1 cellular context compared by ENCODE assay signal in the genomic region with DNA sequence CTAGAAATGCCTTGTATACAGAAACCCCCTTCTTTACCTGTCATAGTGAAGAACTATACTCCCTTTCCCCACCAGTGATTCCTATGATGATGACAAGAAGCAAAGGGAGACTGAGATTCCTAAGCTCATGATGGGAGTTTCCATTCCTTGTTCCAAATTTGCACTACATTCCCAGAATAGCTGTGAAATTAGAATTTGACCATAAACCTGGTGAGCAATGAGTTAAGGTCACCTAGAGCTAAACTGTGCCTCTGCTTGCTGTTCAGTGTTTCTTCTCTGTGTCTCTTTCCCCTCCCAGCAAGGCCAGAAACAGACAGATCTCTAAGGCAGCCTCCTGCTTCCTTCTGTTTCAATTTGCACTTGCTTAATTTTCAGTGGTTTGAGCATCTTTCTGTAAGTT.
TF ChIP-seq lines count a peak whose summit lies in the region.

No MANE protein-coding gene starts in this region.

TF ChIP-seq in K562, 482 proteins besides CTCF, POLR2A, EP300 and RAD21 (continued from another document):
- TF ChIP-seq, protein P1, sequence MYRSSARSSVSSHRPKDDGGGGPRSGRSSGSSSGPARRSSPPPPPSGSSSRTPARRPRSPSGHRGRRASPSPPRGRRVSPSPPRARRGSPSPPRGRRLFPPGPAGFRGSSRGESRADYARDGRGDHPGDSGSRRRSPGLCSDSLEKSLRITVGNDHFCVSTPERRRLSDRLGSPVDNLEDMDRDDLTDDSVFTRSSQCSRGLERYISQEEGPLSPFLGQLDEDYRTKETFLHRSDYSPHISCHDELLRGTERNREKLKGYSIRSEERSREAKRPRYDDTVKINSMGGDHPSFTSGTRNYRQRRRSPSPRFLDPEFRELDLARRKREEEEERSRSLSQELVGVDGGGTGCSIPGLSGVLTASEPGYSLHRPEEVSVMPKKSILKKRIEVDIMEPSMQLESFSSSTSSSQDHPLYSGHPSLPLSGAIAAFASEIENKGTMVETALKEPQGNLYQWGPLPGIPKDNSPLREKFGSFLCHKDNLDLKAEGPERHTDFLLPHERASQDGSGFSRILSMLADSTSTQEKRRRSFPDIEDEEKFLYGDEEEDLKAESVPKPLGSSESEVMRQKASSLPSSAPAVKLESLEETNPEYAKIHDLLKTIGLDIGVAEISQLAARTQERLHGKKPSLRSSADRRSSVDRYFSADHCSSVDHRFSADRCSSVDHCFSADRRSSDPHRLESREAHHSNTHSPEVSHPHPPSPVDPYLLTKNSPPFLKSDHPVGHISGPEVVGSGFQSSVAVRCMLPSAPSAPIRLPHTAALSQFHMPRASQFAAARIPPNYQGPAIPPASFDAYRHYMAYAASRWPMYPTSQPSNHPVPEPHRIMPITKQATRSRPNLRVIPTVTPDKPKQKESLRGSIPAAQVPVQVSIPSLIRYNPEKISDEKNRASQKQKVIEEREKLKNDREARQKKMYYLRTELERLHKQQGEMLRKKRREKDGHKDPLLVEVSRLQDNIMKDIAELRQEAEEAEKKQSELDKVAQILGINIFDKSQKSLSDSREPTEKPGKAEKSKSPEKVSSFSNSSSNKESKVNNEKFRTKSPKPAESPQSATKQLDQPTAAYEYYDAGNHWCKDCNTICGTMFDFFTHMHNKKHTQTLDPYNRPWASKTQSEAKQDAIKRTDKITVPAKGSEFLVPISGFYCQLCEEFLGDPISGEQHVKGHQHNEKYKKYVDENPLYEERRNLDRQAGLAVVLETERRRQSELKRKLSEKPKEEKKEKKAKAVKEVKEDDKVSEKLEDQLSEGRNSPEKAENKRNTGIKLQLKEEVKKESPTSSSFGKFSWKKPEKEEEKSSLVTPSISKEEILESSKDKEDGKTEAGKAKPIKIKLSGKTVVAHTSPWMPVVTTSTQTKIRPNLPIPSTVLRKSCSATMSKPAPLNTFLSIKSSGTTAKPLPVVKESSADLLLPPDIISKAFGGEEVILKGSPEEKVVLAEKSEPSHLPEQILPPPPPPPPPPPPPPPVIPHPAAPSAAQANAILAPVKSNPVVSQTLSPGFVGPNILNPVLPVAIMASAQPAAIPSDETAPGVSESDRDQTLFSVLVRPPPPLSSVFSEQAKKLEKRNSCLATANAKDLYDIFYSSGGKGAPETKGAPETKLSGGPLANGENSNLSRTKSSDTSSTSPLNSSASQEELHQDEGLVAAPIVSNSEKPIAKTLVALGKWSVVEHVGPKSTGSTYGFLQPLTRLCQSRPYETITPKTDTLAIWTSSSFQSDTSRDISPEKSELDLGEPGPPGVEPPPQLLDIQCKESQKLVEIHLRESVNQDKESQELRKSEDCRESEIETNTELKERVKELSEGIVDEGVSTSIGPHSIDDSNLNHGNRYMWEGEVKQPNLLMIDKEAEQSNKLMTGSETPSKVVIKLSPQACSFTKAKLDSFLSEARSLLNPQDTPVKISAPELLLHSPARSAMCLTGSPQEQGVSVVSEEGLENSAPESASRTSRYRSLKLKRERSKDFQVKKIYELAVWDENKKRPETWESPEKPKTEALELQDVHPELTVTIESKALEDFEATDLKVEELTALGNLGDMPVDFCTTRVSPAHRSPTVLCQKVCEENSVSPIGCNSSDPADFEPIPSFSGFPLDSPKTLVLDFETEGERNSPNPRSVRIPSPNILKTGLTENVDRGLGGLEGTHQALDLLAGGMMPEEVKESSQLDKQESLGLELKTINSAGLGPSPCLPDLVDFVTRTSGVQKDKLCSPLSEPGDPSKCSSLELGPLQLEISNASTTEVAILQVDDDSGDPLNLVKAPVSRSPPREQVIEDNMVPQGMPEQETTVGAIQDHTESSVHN (IDR thresholded peaks at IDR 0.05; ENCODE audit: borderline replicate concordance in 1 of 2, low read depth in 1 of 2): no peak
- no peak for TF ChIP-seq GTF2E2 (tag; IDR thresholded peaks at IDR 0.05)
TF ChIP-seq in K562: peak in this region for 0.
